Comparison of ENCODE assay signal across 10 cellular contexts in the genomic region with DNA sequence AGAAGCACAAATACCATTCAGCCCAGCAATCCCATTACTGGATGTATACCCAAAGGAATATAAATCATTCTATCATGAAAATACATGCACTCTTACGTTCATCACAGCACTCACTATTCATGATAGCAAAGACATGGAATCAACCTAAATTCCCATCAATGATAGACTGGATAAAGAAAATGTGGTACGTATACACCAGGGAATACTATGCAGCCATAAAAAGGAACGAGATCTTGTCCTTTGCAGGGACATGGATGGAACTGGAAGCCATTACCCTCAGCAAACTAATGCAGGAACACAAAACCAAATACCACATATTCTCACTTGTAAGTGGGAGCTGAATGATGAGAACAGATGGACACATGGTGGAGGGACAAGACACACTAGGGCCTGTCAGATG. TPM values are rescaled to one million over a fixed set of nuclear protein-coding genes. Genes with fewer than 3 reads are reported as not detected.
"Had no signal": no experiment of that assay in that cellular context is flagged by ENCODE, and none has a peak within 500 bp of the region (broad histone marks: within the 10 kb centered on the region; RNA-seq: fewer than 3 reads in every experiment).

No MANE protein-coding gene starts in this region.

RNA-seq across cellular contexts. Expression of gene ACSM6, which starts 46.1 kb away (rescaled TPM):
- total RNA-seq: subcutaneous adipose tissue, temporal lobe, testis, thoracic aorta, tibial nerve, transverse colon, upper lobe of left lung, upper lobe of right lung, uterus, vagina had no signal
